30 cellular contexts compared by ENCODE assay signal in the genomic region with DNA sequence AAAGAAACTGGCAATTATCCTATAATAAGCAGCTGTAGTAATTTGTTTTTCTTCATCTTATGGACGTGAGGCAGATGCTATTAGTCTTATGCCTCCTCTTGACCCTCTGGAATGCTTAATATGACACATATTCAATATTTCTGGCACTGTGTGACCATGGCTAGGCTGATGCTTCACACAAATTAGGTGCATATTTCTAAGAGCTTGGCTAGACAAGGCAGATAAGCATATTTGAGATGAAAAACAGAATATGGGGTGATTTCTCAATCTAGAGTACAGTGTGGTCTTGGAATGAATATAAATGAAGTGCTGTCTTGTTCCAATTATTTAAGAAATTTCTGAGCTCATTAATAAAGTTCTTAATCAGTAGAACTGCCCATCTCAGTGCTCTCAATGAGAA.
"Had no signal": no experiment of that assay in that cellular context is flagged by ENCODE, and none has a peak within 500 bp of the region (broad histone marks: within the 10 kb centered on the region; RNA-seq: fewer than 3 reads in every experiment).

No MANE protein-coding gene starts in this region.

- H3K4me1 ChIP-seq: heart left ventricle, left ventricle myocardium inferior, prostate gland, spleen, suprapubic skin, uterus had no signal

- H3K27me3 ChIP-seq: heart left ventricle, neural progenitor cell, neutrophil, ovary, spleen, suprapubic skin, tibial artery, uterus had no signal

- H3K9me3 Mint-ChIP-seq: immature natural killer cell; memory B cell; nephron progenitor cell; neural progenitor cell; stimulated activated naive CD8-positive, alpha-beta T cell treated with anti-CD3 and anti-CD28 coated beads, Interleukin-15, Interleukin-2, amounts not matched to agents 100 ng/mL and 50 ng/mL, for 24 hours had no signal

- FAIRE-seq: islet of Langerhans, kidney, small intestine had no signal

- H3K27me3 Mint-ChIP-seq: memory B cell; naive thymus-derived CD8-positive, alpha-beta T cell; stimulated activated naive CD8-positive, alpha-beta T cell treated with anti-CD3 and anti-CD28 coated beads, Interleukin-15, Interleukin-2, amounts not matched to agents 100 ng/mL and 50 ng/mL, for 24 hours had no signal

- H3K9me3 ChIP-seq: heart left ventricle, left ventricle myocardium inferior, neutrophil, ovary, prostate gland, spleen, suprapubic skin, thoracic aorta, tibial artery, uterus had no signal

- H3K4me3 Mint-ChIP-seq: immature natural killer cell; memory B cell; naive thymus-derived CD8-positive, alpha-beta T cell; nephron progenitor cell; neural progenitor cell; stimulated activated effector memory CD8-positive, alpha-beta T cell treated with anti-CD3 and anti-CD28 coated beads, Interleukin-12 subunit alpha, Interleukin-12 subunit beta, amount 100 ng/mL, for 72 hours; stimulated activated naive CD8-positive, alpha-beta T cell treated with anti-CD3 and anti-CD28 coated beads, Interleukin-15, Interleukin-2, amounts not matched to agents 100 ng/mL and 50 ng/mL, for 24 hours had no signal

- H3K4me3 ChIP-seq: heart left ventricle, left ventricle myocardium inferior, neural progenitor cell, ovary, prostate gland, spleen, suprapubic skin, thoracic aorta, tibial artery, uterus had no signal

- ATAC-seq: heart left ventricle; left colon; naive thymus-derived CD8-positive, alpha-beta T cell; right cardiac atrium; sciatic nerve; stimulated activated effector memory CD8-positive, alpha-beta T cell treated with anti-CD3 and anti-CD28 coated beads, Interleukin-12 subunit alpha, Interleukin-12 subunit beta, amount 100 ng/mL, for 72 hours had no signal

- H3K27ac ChIP-seq: heart left ventricle, left ventricle myocardium inferior, neural progenitor cell, neutrophil, ovary, prostate gland, spleen, suprapubic skin, thoracic aorta, tibial artery, uterus had no signal

- DNase-seq: heart left ventricle; hypothalamus; immature natural killer cell; kidney; left colon; left ventricle myocardium inferior; naive thymus-derived CD8-positive, alpha-beta T cell; nephron progenitor cell; occipital lobe; ovary; posterior cingulate gyrus; retina; right cardiac atrium; small intestine; spleen; stimulated activated CD4-positive, alpha-beta T cell treated with anti-CD3 and anti-CD28 coated beads, Interleukin-4, amount 100 ng/mL, for 24 hours; stimulated activated naive CD4-positive, alpha-beta T cell; tibial artery; trophoblast cell; uterus had no signal

- H3K4me1 Mint-ChIP-seq: immature natural killer cell; memory B cell; naive thymus-derived CD8-positive, alpha-beta T cell; neural progenitor cell; stimulated activated effector memory CD8-positive, alpha-beta T cell treated with anti-CD3 and anti-CD28 coated beads, Interleukin-12 subunit alpha, Interleukin-12 subunit beta, amount 100 ng/mL, for 72 hours had no signal

- H3K36me3 ChIP-seq: left ventricle myocardium inferior, neural progenitor cell, neutrophil, ovary, prostate gland, suprapubic skin, thoracic aorta, tibial artery, uterus had no signal

- H3K4me2 ChIP-seq: neural progenitor cell had no signal

- H3K9ac ChIP-seq: neural progenitor cell had no signal

- H3K36me3 Mint-ChIP-seq: stimulated activated effector memory CD8-positive, alpha-beta T cell treated with anti-CD3 and anti-CD28 coated beads, Interleukin-12 subunit alpha, Interleukin-12 subunit beta, amount 100 ng/mL, for 72 hours had no signal

- H3K27ac Mint-ChIP-seq: immature natural killer cell; memory B cell; naive thymus-derived CD8-positive, alpha-beta T cell; neural progenitor cell; stimulated activated effector memory CD8-positive, alpha-beta T cell treated with anti-CD3 and anti-CD28 coated beads, Interleukin-12 subunit alpha, Interleukin-12 subunit beta, amount 100 ng/mL, for 72 hours; stimulated activated naive CD8-positive, alpha-beta T cell treated with anti-CD3 and anti-CD28 coated beads, Interleukin-15, Interleukin-2, amounts not matched to agents 100 ng/mL and 50 ng/mL, for 24 hours had no signal

- H2AFZ ChIP-seq: neural progenitor cell had no signal
